In genomic region chr18:11951390-11951851, GRCh38 we compare ENCODE assay signal across 20 cellular contexts. TPM values are rescaled to one million over a fixed set of nuclear protein-coding genes. Genes with fewer than 3 reads are reported as not detected.
A peak's percentile ranks its signal among the peaks of the same experiment; 100 is the strongest.
DNase-seq lines count a peak whose midpoint lies in the region; ATAC-seq, FAIRE-seq and TF ChIP-seq lines count a peak whose summit lies in the region.
"Had no signal": no experiment of that assay in that cellular context is flagged by ENCODE, and none has a peak within 500 bp of the region (broad histone marks: within the 10 kb centered on the region; RNA-seq: fewer than 3 reads in every experiment).

No MANE protein-coding gene starts in this region.

- H3K4me2 ChIP-seq in keratinocyte (ENCODE audit: control insufficient read depth, extremely low read depth, insufficient read depth, low read depth, low read length) = no peak overlapping the region

- H3K4me1 Mint-ChIP-seq in WTC11 = peaks cover 40% of the 10 kb centered on the region

- H3K4me3 ChIP-seq in keratinocyte (ENCODE audit: control insufficient read depth in 2 of 3, extremely low read depth in 1 of 3, insufficient read depth in 2 of 3, low read depth in 1 of 3, low read length in 3 of 3) = no peak overlapping the region
- H3K4me3 ChIP-seq in spleen = no peak overlapping the region
- no peak overlapping the region for H3K4me3 ChIP-seq in ascending aorta
- H3K4me3 ChIP-seq: heart right ventricle, testis had no signal

- H3K4me1 ChIP-seq in keratinocyte (ENCODE audit: control insufficient read depth, extremely low read depth, insufficient read depth, low read length) (peaks cover 29% of the 10 kb centered on the region), spleen (peaks cover 3 to 30% (median 17%) of the 10 kb centered on the region in 6 donors), ascending aorta (peaks cover 0 to 10% of the 10 kb centered on the region in 2 donors)

- POLR2A ChIA-PET in WTC11 (lab: Charles Lee) = interaction anchor here (1.1 kb wide), 1 partner anchor 30 kb away, joined by 8 read pairs; the partner anchor contains the start of gene IMPA2

- no peaks in the 10 kb centered on the region for H3K9me3 ChIP-seq in keratinocyte (ENCODE audit: control insufficient read depth, low read depth, low read length)
- H3K9me3 ChIP-seq in spleen = peaks cover 0 to 2% (median under 1%) of the 10 kb centered on the region in 8 donors
- H3K9me3 ChIP-seq in ascending aorta = no peaks in the 10 kb centered on the region
- H3K9me3 ChIP-seq: testis had no signal

- H4K20me1 ChIP-seq in keratinocyte (ENCODE audit: control insufficient read depth, extremely low read depth, insufficient read depth, low read length) = no peaks in the 10 kb centered on the region

- TF ChIP-seq POLR2A in spleen (IDR thresholded peaks at IDR 0.05) = no peak

- CTCF ChIA-PET in WTC11 (lab: Charles Lee) = interaction anchor here (0.5 to 2.1 kb wide), 6 partner anchors 14 to 1889 kb away, joined by 5 to 12 read pairs (median 7); partner anchors contain the start of gene IMPA2

- no peaks in the 10 kb centered on the region for H3K27me3 Mint-ChIP-seq in WTC11 (ENCODE audit: low read depth)
- H3K27me3 Mint-ChIP-seq: activated naive CD8-positive, alpha-beta T cell treated with anti-CD3 and anti-CD28 coated beads for 36 hours had no signal

- dilution Hi-C loops in keratinocyte (cut with MboI; ENCODE audit: extremely low pct_ligation_motif_present, low sequenced_read_pairs) = no loop called here

- H3K4me3 Mint-ChIP-seq in WTC11 = no peak overlapping the region
- H3K4me3 Mint-ChIP-seq: activated CD8-positive, alpha-beta T cell treated with anti-CD3 and anti-CD28 coated beads, Interleukin-2, amount 10 ng/mL, durations not matched to agents 7 days and 5 days; activated naive CD8-positive, alpha-beta T cell treated with anti-CD3 and anti-CD28 coated beads for 36 hours; activated T-cell treated with anti-CD3 and anti-CD28 coated beads, Interleukin-2, amount 50 U/mL, for 72 hours; T-helper 1 cell treated with Interleukin-12 subunit alpha and Interleukin-12 subunit beta and Interleukin-4 antibody, amounts not matched to agents 30 μg/mL and 1 μg/mL, for 36 hours had no signal

- H3K9me3 Mint-ChIP-seq in WTC11 = peaks cover under 1% of the 10 kb centered on the region; the same call in 1 of the 2 replicates
- H3K9me3 Mint-ChIP-seq: activated naive CD8-positive, alpha-beta T cell treated with anti-CD3 and anti-CD28 coated beads for 36 hours; activated T-cell treated with anti-CD3 and anti-CD28 coated beads, Interleukin-2, amount 50 U/mL, for 72 hours had no signal

- H3K79me2 ChIP-seq in keratinocyte (ENCODE audit: control insufficient read depth, insufficient read depth, low read length) = no peaks in the 10 kb centered on the region

- H3K27me3 ChIP-seq in keratinocyte (ENCODE audit: control insufficient read depth, extremely low read depth, insufficient read depth, low read length) (no peaks in the 10 kb centered on the region), spleen (replicated peaks in 1 of 7) (no peaks in the 10 kb centered on the region), ascending aorta (no peaks in the 10 kb centered on the region)
- H3K27me3 ChIP-seq: heart right ventricle, testis had no signal

- FAIRE-seq in keratinocyte (lab: Jason Lieb, UNC) = no peak
- FAIRE-seq: G401.6, kidney had no signal

- ATAC-seq in WTC11 (no peak; the same call in 1 of the 2 replicates), HG02970 (IDR thresholded peaks at IDR 0.05; ENCODE audit: low FRiP score, unreplicated experiment) (no peak), GM19395 (IDR thresholded peaks at IDR 0.05; ENCODE audit: unreplicated experiment) (no peak)
- ATAC-seq: activated CD8-positive, alpha-beta T cell treated with anti-CD3 and anti-CD28 coated beads, Interleukin-2, amount 10 ng/mL, durations not matched to agents 7 days and 5 days; activated T-cell treated with anti-CD3 and anti-CD28 coated beads, Interleukin-2, amount 50 U/mL, for 72 hours; heart right ventricle had no signal

- peaks cover under 1% of the 10 kb centered on the region for H3K36me3 Mint-ChIP-seq in WTC11
- H3K36me3 Mint-ChIP-seq: activated naive CD8-positive, alpha-beta T cell treated with anti-CD3 and anti-CD28 coated beads for 36 hours had no signal

- 82 to 87% (median 83%) methylated on average over 8 to 9 of the region's 9 CpGs for WGBS in spleen, 5 donors

- DNase-seq in NCI-H82 (lab: John Stamatoyannopoulos, UW) (peak; percentile 31), NCI-H82 treated with DMSO at 0.1 percent for 48 hours (lab: John Stamatoyannopoulos, UW; ENCODE audit: unreplicated experiment) (no peak), WTC11 (ENCODE audit: low spot score) (peak; percentile 16), keratinocyte (ENCODE audit: low read depth, low spot score) (no peak), spleen (peak; percentile 51), ascending aorta (ENCODE audit: low spot score in 2 of 2) (no peak)
- DNase-seq: activated CD8-positive, alpha-beta T cell treated with anti-CD3 and anti-CD28 coated beads, Interleukin-2, amount 10 ng/mL, durations not matched to agents 7 days and 5 days; activated naive CD8-positive, alpha-beta T cell treated with anti-CD3 and anti-CD28 coated beads for 36 hours; activated T-cell treated with anti-CD3 and anti-CD28 coated beads, Interleukin-2, amount 50 U/mL, for 72 hours; heart right ventricle; kidney; NCI-H1436; SHP77 treated with DMSO at 0.1 percent for 48 hours; stimulated activated CD4-positive, alpha-beta T cell treated with anti-CD3 and anti-CD28 coated beads, Interleukin-12 subunit alpha, Interleukin-12 subunit beta, amount 100 ng/mL, for 4 hours; testis had no signal

- H3K9ac ChIP-seq in keratinocyte (ENCODE audit: control insufficient read depth, extremely low read depth, insufficient read depth, low read length) = no peak overlapping the region

- H2AFZ ChIP-seq in keratinocyte (ENCODE audit: control insufficient read depth, low read length) = peak overlapping the region; percentile 23

- peak overlapping the region; percentile 73; the same call in 1 of the 2 replicates for H3K27ac Mint-ChIP-seq in WTC11
- H3K27ac Mint-ChIP-seq: activated CD8-positive, alpha-beta T cell treated with anti-CD3 and anti-CD28 coated beads, Interleukin-2, amount 10 ng/mL, durations not matched to agents 7 days and 5 days; activated naive CD8-positive, alpha-beta T cell treated with anti-CD3 and anti-CD28 coated beads for 36 hours; activated T-cell treated with anti-CD3 and anti-CD28 coated beads, Interleukin-2, amount 50 U/mL, for 72 hours; T-helper 1 cell treated with Interleukin-12 subunit alpha and Interleukin-12 subunit beta and Interleukin-4 antibody, amounts not matched to agents 30 μg/mL and 1 μg/mL, for 36 hours had no signal

- TF ChIP-seq CTCF in WTC11 (IDR thresholded peaks at IDR 0.05) (no peak), keratinocyte (optimal IDR thresholded peaks at IDR 0.05 in 1 of 3, IDR thresholded peaks at IDR 0.05 in 1 of 3, conservative IDR thresholded peaks at IDR 0.05 in 1 of 3; ENCODE audit: extremely low read depth in 1 of 3, insufficient read depth in 2 of 3, low read length in 3 of 3) (no peak), spleen (IDR thresholded peaks at IDR 0.05 in 8 of 11, conservative IDR thresholded peaks at IDR 0.05 in 3 of 11) (no peak), ascending aorta (IDR thresholded peaks at IDR 0.05) (no peak)

- no peaks in the 10 kb centered on the region for H3K9me1 ChIP-seq in keratinocyte (ENCODE audit: control insufficient read depth, extremely low read depth, insufficient read depth, low read length)

- no peak overlapping the region for H3K27ac ChIP-seq in keratinocyte (ENCODE audit: control insufficient read depth, insufficient read depth, low read length)
- H3K27ac ChIP-seq in spleen = no peak overlapping the region
- no peak overlapping the region for H3K27ac ChIP-seq in ascending aorta
- H3K27ac ChIP-seq: heart right ventricle, testis, VCaP had no signal

- intact Hi-C loops in spleen (cut with DNase I; ENCODE audit: low total_unique reads) (no loop called here), ascending aorta (cut with DNase I) (no loop called here)

- H3K36me3 ChIP-seq in keratinocyte (ENCODE audit: control insufficient read depth in 2 of 2, extremely low read depth in 1 of 2, insufficient read depth in 2 of 2, low read length in 2 of 2) (no peaks in the 10 kb centered on the region), spleen (no peaks in the 10 kb centered on the region), ascending aorta (no peaks in the 10 kb centered on the region)
- H3K36me3 ChIP-seq: heart right ventricle had no signal

RNA-seq across cellular contexts. Expression of gene IMPA2, which starts 29.9 kb away (rescaled TPM):
- total RNA-seq in WTC11 (2021) (98.8 to 113 TPM (median 108 TPM) in 3 replicates), spleen (10 to 100 TPM; 16.6 to 60.7 (median 44.4) TPM), ascending aorta (43.4 TPM)
- polyA plus RNA-seq in keratinocyte (9.9 to 18.7 TPM (median 17.6 TPM) in 3 replicates), spleen (10 to 100 TPM; 11.1 to 27.7 (median 16.4) TPM)
- polyA plus RNA-seq in keratinocyte (2011; ENCODE audit: low read depth) = 66.4 TPM
- polyA plus RNA-seq in keratinocyte (2011; cell fraction: cytosol; rRNA removed) = 11.2 and 14.0 TPM in 2 replicates
- 11.4 TPM in 2 replicates for polyA plus RNA-seq in keratinocyte (2011; cell fraction: nucleus; rRNA removed)
- polyA plus RNA-seq in keratinocyte (2012; ENCODE audit: low replicate concordance) = 11.0 and 143 TPM in 2 replicates
- polyA minus RNA-seq in keratinocyte = 12.0 to 15.1 TPM (median 12.1 TPM) in 3 replicates
- polyA minus RNA-seq in keratinocyte (2011; cell fraction: cytosol; rRNA and poly(A)+ RNA removed) = 12.5 TPM
- 4.2 and 4.6 TPM in 2 replicates for polyA minus RNA-seq in keratinocyte (2011; cell fraction: nucleus; rRNA and poly(A)+ RNA removed)

RNA-seq across cellular contexts. Expression of gene MPPE1, which starts 43.3 kb away (rescaled TPM):
- total RNA-seq in WTC11 (2021) = 26.4 to 30.6 TPM (median 29.1 TPM) in 3 replicates
- 14.4 to 25.0 TPM (median 21.0 TPM) in 3 replicates for polyA plus RNA-seq in keratinocyte
- polyA plus RNA-seq in keratinocyte (2011; ENCODE audit: low read depth) = 34.4 TPM
- 11.2 and 12.1 TPM in 2 replicates for polyA plus RNA-seq in keratinocyte (2011; cell fraction: cytosol; rRNA removed)
- polyA plus RNA-seq in keratinocyte (2011; cell fraction: nucleus; rRNA removed) = 37.7 and 41.5 TPM in 2 replicates
- 23.3 and 39.4 TPM in 2 replicates for polyA plus RNA-seq in keratinocyte (2012; ENCODE audit: low replicate concordance)
- polyA minus RNA-seq in keratinocyte = 8.7 to 15.7 TPM (median 15.1 TPM) in 3 replicates
- polyA minus RNA-seq in keratinocyte (2011; cell fraction: cytosol; rRNA and poly(A)+ RNA removed) = 10.9 TPM
- polyA minus RNA-seq in keratinocyte (2011; cell fraction: nucleus; rRNA and poly(A)+ RNA removed) = 17.3 and 35.8 TPM in 2 replicates
- 10 to 100 TPM; 44.9 to 89.9 (median 57.3) TPM for total RNA-seq in spleen
- 10 to 100 TPM; 29.7 to 46.6 (median 29.7) TPM for polyA plus RNA-seq in spleen
- 18.9 TPM for total RNA-seq in ascending aorta

Comparison
In these comparisons a context has a peak if more than half of its experiments do, and no peak if none do; other contexts are left out.
1. DNase-seq: peak in NCI-H82 (single experiment), WTC11 (single experiment) and spleen (single experiment); none in NCI-H82 treated with DMSO at 0.1 percent for 48 hours (single experiment), keratinocyte (single experiment) and ascending aorta (0 of 2).